ENCODE assay signal across 24 cellular contexts in genomic region chr3:42704136-42704841, GRCh38. TPM values are rescaled to one million over a fixed set of nuclear protein-coding genes. Genes with fewer than 3 reads are reported as not detected.
DNase-seq lines count a peak whose midpoint lies in the region; ATAC-seq, FAIRE-seq and TF ChIP-seq lines count a peak whose summit lies in the region.
"Had no signal": no experiment of that assay in that cellular context is flagged by ENCODE, and none has a peak within 500 bp of the region (broad histone marks: within the 10 kb centered on the region; RNA-seq: fewer than 3 reads in every experiment).

No MANE protein-coding gene starts in this region.

- no peaks in the 10 kb centered on the region for H3K79me2 ChIP-seq in H1 (ENCODE audit: control insufficient read depth in 1 of 2, insufficient read depth in 2 of 2, low read length in 2 of 2)

- no peak overlapping the region for H2AK5ac ChIP-seq in H1 (ENCODE audit: low read depth, low read length)

- no peak for FAIRE-seq in H1 (lab: Jason Lieb, UNC)
- FAIRE-seq: kidney had no signal

- no peak overlapping the region for H2BK20ac ChIP-seq in H1 (ENCODE audit: low read length)

- no peak overlapping the region for H3K18ac ChIP-seq in H1 (ENCODE audit: extremely low read depth, low read length)

- H3K27ac ChIP-seq in H1 (ENCODE audit: low read depth, low read length) (no peak overlapping the region), psoas muscle (peak overlapping the region; percentile 100)
- H3K27ac ChIP-seq: epithelial cell of prostate had no signal

- TF ChIP-seq CTCF in H1 (IDR thresholded peaks at IDR 0.05; ENCODE audit: control extremely low read depth in 1 of 3, insufficient read depth in 1 of 3, low read depth in 1 of 3, low read length in 3 of 3): no peak
- no peak for TF ChIP-seq CTCF in psoas muscle (IDR thresholded peaks at IDR 0.05)

- H3K4me1 ChIP-seq in H1 (replicated peaks in 1 of 4; ENCODE audit: control insufficient read depth in 3 of 4, insufficient read depth in 4 of 4, low read length in 3 of 4) (peaks cover 0 to 12% (median 0%) of the 10 kb centered on the region in 4 experiments; a peak in 3 of 7 replicates), psoas muscle (peaks cover 49% of the 10 kb centered on the region)

- ATAC-seq in psoas muscle (no peak), HG03175 (IDR thresholded peaks at IDR 0.05; ENCODE audit: unreplicated experiment) (no peak)

- intact Hi-C loops in psoas muscle (cut with DNase I): no loop called here

- H3K79me1 ChIP-seq in H1 (ENCODE audit: low read depth, low read length): no peaks in the 10 kb centered on the region

- H3K23ac ChIP-seq in H1 (ENCODE audit: insufficient read length): no peak overlapping the region

- H2AFZ ChIP-seq in H1 (ENCODE audit: low read length): no peak overlapping the region

- TF ChIP-seq POLR2A in H1 (IDR thresholded peaks at IDR 0.05; ENCODE audit: control extremely low read depth in 1 of 2, low read depth in 2 of 2, low read length in 2 of 2): no peak

- no peaks in the 10 kb centered on the region for H3K9me3 ChIP-seq in H1 (ENCODE audit: insufficient read depth in 2 of 2, low read depth in 1 of 2, low read length in 1 of 2)
- no peaks in the 10 kb centered on the region for H3K9me3 ChIP-seq in psoas muscle

- CTCF ChIA-PET in H1 (lab: Charles Lee; ENCODE audit: partially characterized antibody): interaction anchor here (0.6 to 4.4 kb wide), 5 partner anchors 8 to 46 kb away, joined by 3 to 27 read pairs (median 4); no protein-coding TSS in a partner anchor

- H2BK5ac ChIP-seq in H1 (ENCODE audit: low read depth, low read length): no peak overlapping the region

- no peak overlapping the region for H3K4ac ChIP-seq in H1 (replicated peaks; ENCODE audit: insufficient read length, low read depth, low read length)

- no peak overlapping the region for H2BK12ac ChIP-seq in H1 (ENCODE audit: low read depth, low read length)

- H3K27me3 ChIP-seq in H1 (replicated peaks in 1 of 4; ENCODE audit: control insufficient read depth in 3 of 4, extremely low read depth in 1 of 4, insufficient read depth in 3 of 4, low read length in 3 of 4) (no peaks in the 10 kb centered on the region; a peak in 1 of 7 replicates), psoas muscle (ENCODE audit: insufficient read depth in 3 of 3, low read length in 2 of 3) (no peaks in the 10 kb centered on the region)

- no peak overlapping the region for H3K4me2 ChIP-seq in H1 (ENCODE audit: insufficient read depth in 1 of 2, low read depth in 2 of 2, low read length in 2 of 2)

- H2BK120ac ChIP-seq in H1 (replicated peaks; ENCODE audit: low read depth, low read length): no peak overlapping the region

- H3K36me3 ChIP-seq in H1 (ENCODE audit: control insufficient read depth in 2 of 4, insufficient read depth in 4 of 4, low read length in 3 of 4): no peaks in the 10 kb centered on the region
- no peaks in the 10 kb centered on the region for H3K36me3 ChIP-seq in psoas muscle (ENCODE audit: insufficient read depth in 1 of 2, low read depth in 1 of 2)

- POLR2A ChIA-PET in H1 (lab: Charles Lee; ENCODE audit: partially characterized antibody): interaction anchor here (3.0 kb wide), 1 partner anchor 9 kb away, joined by 9 read pairs; no protein-coding TSS in a partner anchor

- TF ChIP-seq RAD21 in H1 (IDR thresholded peaks at IDR 0.05 in 1 of 2, conservative IDR thresholded peaks at IDR 0.05 in 1 of 2; ENCODE audit: low read depth in 2 of 2, low read length in 2 of 2): no peak

- H3K4me3 ChIP-seq in H1 (ENCODE audit: extremely low read depth in 1 of 4, insufficient read depth in 2 of 4, low read depth in 3 of 4, low read length in 4 of 4) (no peak overlapping the region), psoas muscle (no peak overlapping the region)

- H3K56ac ChIP-seq in H1 (replicated peaks; ENCODE audit: insufficient read length, low read depth, low read length): no peak overlapping the region

- no peak overlapping the region for H4K91ac ChIP-seq in H1 (replicated peaks; ENCODE audit: insufficient read length, low read length)

- peaks cover 2% of the 10 kb centered on the region; the same call in 1 of the 2 replicates for H3K23me2 ChIP-seq in H1 (ENCODE audit: low read depth, low read length)

- H4K8ac ChIP-seq in H1 (ENCODE audit: extremely low read depth, insufficient read depth, low read length): peak overlapping the region; percentile 75; the same call in 1 of the 2 replicates

- DNase-seq in ELR (ENCODE audit: low read depth) (peak; percentile 44), HuH-7.5 (ENCODE audit: low spot score) (peak; percentile 3), H1 (ENCODE audit: low read depth in 1 of 2, low spot score in 2 of 2) (peak in 1 of 2 experiments; percentile 42), psoas muscle (no peak), NCI-H748 (lab: John Stamatoyannopoulos, UW; ENCODE audit: unreplicated experiment) (no peak), MV-4-11 (lab: John Stamatoyannopoulos, UW) (no peak)
- DNase-seq: activated CD4-positive, alpha-beta T cell treated with anti-CD3 and anti-CD28 coated beads, Interleukin-2, amount 10 ng/mL, durations not matched to agents 7 days and 5 days; activated gamma-delta T cell treated with Interleukin-2 at 50 U/mL for 16 hours; AML-193; DMS79; foreskin fibroblast; kidney; mesenchymal stem cell; naive B cell; NCI-H1417 treated with DMSO at 0.1 percent for 48 hours; NCI-H526; SHP77 treated with DMSO at 0.1 percent for 48 hours; stimulated activated CD4-positive, alpha-beta T cell treated with anti-CD3 and anti-CD28 coated beads, Interleukin-1b, Interleukin-23, amount 100 ng/mL, for 48 hours; stimulated activated naive CD4-positive, alpha-beta T cell treated with Interleukin-2 at 50 U/mL for 16 hours; T-helper 1 cell; trophoblast cell had no signal

- H4K20me1 ChIP-seq in H1 (replicated peaks in 1 of 2; ENCODE audit: control insufficient read depth in 1 of 2, insufficient read depth in 2 of 2, low read length in 2 of 2): peaks cover 0 to 2% of the 10 kb centered on the region in 2 experiments

- no peak for TF ChIP-seq EP300 in H1 (IDR thresholded peaks at IDR 0.05; ENCODE audit: borderline replicate concordance in 1 of 2, low read depth in 2 of 2, low read length in 2 of 2)

- H2BK15ac ChIP-seq in H1 (ENCODE audit: low read length): no peak overlapping the region

- H4K5ac ChIP-seq in H1 (ENCODE audit: insufficient read length, low read depth, low read length): no peak overlapping the region

- no peak overlapping the region for H3K9ac ChIP-seq in H1 (replicated peaks in 1 of 4; ENCODE audit: extremely low read depth in 1 of 4, low read depth in 3 of 4, low read length in 3 of 4)

- H3K14ac ChIP-seq in H1 (ENCODE audit: insufficient read length): no peak overlapping the region

- 89% methylated on average over 8 of the region's 8 CpGs; no CpG with 5 or more reads in 1 of the 2 experiments for WGBS in H1 (ENCODE audit: extremely low coverage in 1 of 2, insufficient coverage in 1 of 2, insufficient read length in 1 of 2, insufficient replicate concordance in 2 of 2, low coverage in 1 of 2, low lambda C conversion rate in 2 of 2, missing lambda C conversion rate in 1 of 2), 2 experiments
- WGBS in psoas muscle, 3 donors: 57 to 67% (median 57%) methylated on average over 8 of the region's 8 CpGs

TF ChIP-seq in H1, 55 proteins besides CTCF, POLR2A, EP300 and RAD21 (continues in another document):
- TF ChIP-seq ATF3 (IDR thresholded peaks at IDR 0.05; ENCODE audit: insufficient read depth, low read depth, low read length): no peak
- no peak for TF ChIP-seq KDM1A (IDR thresholded peaks at IDR 0.05; ENCODE audit: borderline replicate concordance, low read length)
- no peak for TF ChIP-seq JUN (IDR thresholded peaks at IDR 0.05; ENCODE audit: low read depth, low read length)

RNA-seq across cellular contexts. Expression of gene HHATL, which starts 1.7 kb away (rescaled TPM):
- not detected in 2 replicates for total RNA-seq in H1 (2021; fragmentation: NEBNext Ultra II Directional; extraction: Animal tissue kit (Norgen Biotek cat#: 25700))
- polyA plus RNA-seq in H1 (2011; rRNA removed) (0.16 and 0.18 TPM in 2 replicates), psoas muscle (100 to 1,000 TPM in 1 of 3 donors, 10 to 100 TPM in 2; 37.0 to 188 (median 50.4) TPM)
- 0.45 TPM for polyA plus RNA-seq in H1 (2011; cell fraction: cytosol; rRNA removed)
- 1.0 TPM for polyA plus RNA-seq in H1 (2011; cell fraction: nucleus; rRNA removed)
- polyA plus RNA-seq in H1 (2012, experiment 1 of 2): 0.11 to 0.64 TPM (median 0.47 TPM) in 3 of 4 replicates, not detected in the other
- polyA plus RNA-seq in H1 (2012, experiment 2 of 2): not detected
- polyA plus RNA-seq in H1 (2013, experiment 1 of 2): 0.08 TPM
- 0.24 TPM for polyA plus RNA-seq in H1 (2013, experiment 2 of 2)
- polyA minus RNA-seq in H1 (2011; rRNA and poly(A)+ RNA removed): 0.50 TPM in 1 of 2 replicates, not detected in the other
- not detected for polyA minus RNA-seq in H1 (2011; cell fraction: cytosol; rRNA and poly(A)+ RNA removed)
- not detected for polyA minus RNA-seq in H1 (2011; cell fraction: nucleus; rRNA and poly(A)+ RNA removed)
- 100 to 1,000 TPM; 157 to 276 (median 212) TPM for total RNA-seq in psoas muscle
- total RNA-seq: activated CD4-positive, alpha-beta T cell treated with anti-CD3 and anti-CD28 coated beads, Interleukin-2, amount 10 ng/mL, durations not matched to agents 7 days and 5 days; kidney had no signal

RNA-seq across cellular contexts. Expression of gene KLHL40, which starts 19.0 kb away (rescaled TPM):
- not detected in 2 replicates for total RNA-seq in H1 (2021; fragmentation: NEBNext Ultra II Directional; extraction: Animal tissue kit (Norgen Biotek cat#: 25700))
- polyA plus RNA-seq in H1 (2011; rRNA removed): 0.02 TPM in 1 of 2 replicates, not detected in the other
- not detected for polyA plus RNA-seq in H1 (2011; cell fraction: cytosol; rRNA removed)
- polyA plus RNA-seq in H1 (2011; cell fraction: nucleus; rRNA removed): not detected
- polyA plus RNA-seq in H1 (2012, experiment 1 of 2): not detected in 4 replicates
- not detected for polyA plus RNA-seq in H1 (2012, experiment 2 of 2)
- polyA plus RNA-seq in H1 (2013, experiment 1 of 2): not detected
- not detected for polyA plus RNA-seq in H1 (2013, experiment 2 of 2)
- not detected in 2 replicates for polyA minus RNA-seq in H1 (2011; rRNA and poly(A)+ RNA removed)
- polyA minus RNA-seq in H1 (2011; cell fraction: cytosol; rRNA and poly(A)+ RNA removed): not detected
- not detected for polyA minus RNA-seq in H1 (2011; cell fraction: nucleus; rRNA and poly(A)+ RNA removed)
- 100 to 1,000 TPM; 241 to 923 (median 381) TPM for total RNA-seq in psoas muscle
- 100 to 1,000 TPM; 306 to 822 (median 392) TPM for polyA plus RNA-seq in psoas muscle
- total RNA-seq: activated CD4-positive, alpha-beta T cell treated with anti-CD3 and anti-CD28 coated beads, Interleukin-2, amount 10 ng/mL, durations not matched to agents 7 days and 5 days; H9; kidney had no signal

RNA-seq across cellular contexts. Expression of gene ZBTB47, which starts 50.8 kb away (rescaled TPM):
- 4.0 and 4.1 TPM in 2 replicates for total RNA-seq in H1 (2021; fragmentation: NEBNext Ultra II Directional; extraction: Animal tissue kit (Norgen Biotek cat#: 25700))
- polyA plus RNA-seq in H1 (2011; rRNA removed) (2.8 and 3.7 TPM in 2 replicates), psoas muscle (10 to 100 TPM; 41.6 to 90.3 (median 72.6) TPM)
- 3.4 TPM for polyA plus RNA-seq in H1 (2011; cell fraction: cytosol; rRNA removed)
- polyA plus RNA-seq in H1 (2011; cell fraction: nucleus; rRNA removed): 6.1 TPM
- polyA plus RNA-seq in H1 (2012, experiment 1 of 2): 1.8 to 3.5 TPM (median 2.6 TPM) in 4 replicates
- 1.3 TPM for polyA plus RNA-seq in H1 (2012, experiment 2 of 2)
- 1.3 TPM for polyA plus RNA-seq in H1 (2013, experiment 1 of 2)
- polyA plus RNA-seq in H1 (2013, experiment 2 of 2): 1.3 TPM
- polyA minus RNA-seq in H1 (2011; rRNA and poly(A)+ RNA removed): 3.6 and 5.6 TPM in 2 replicates
- 2.4 TPM for polyA minus RNA-seq in H1 (2011; cell fraction: cytosol; rRNA and poly(A)+ RNA removed)
- polyA minus RNA-seq in H1 (2011; cell fraction: nucleus; rRNA and poly(A)+ RNA removed): 6.8 TPM
- total RNA-seq in psoas muscle: 100 to 1,000 TPM in 2 of 4 donors, 10 to 100 TPM in 2; 87.2 to 151 (median 110) TPM

Comparison
In these comparisons a context has a peak if more than half of its experiments do, and no peak if none do; other contexts are left out.
1. DNase-seq: peak in ELR (single experiment) and HuH-7.5 (single experiment); none in psoas muscle (0 of 2), NCI-H748 (single experiment) and MV-4-11 (single experiment).
2. RNA of gene HHATL, which starts 1.7 kb away (total RNA-seq): 157 to 276 TPM in psoas muscle; not detected in H1; every median in the first group is over 100 times any median in the second.
3. RNA of gene KLHL40, which starts 19.0 kb away (total RNA-seq): 241 to 923 TPM in psoas muscle; not detected in H1; every median in the first group is over 100 times any median in the second.
4. RNA of gene ZBTB47, which starts 50.8 kb away (total RNA-seq): 87.2 to 151 TPM in psoas muscle; 4.0 to 4.1 TPM in H1; every median in the first group is over 10 times any median in the second.